ENCODE assay signal across 26 cellular contexts in genomic region chr12:86931714-86932113, GRCh38.
A peak's percentile ranks its signal among the peaks of the same experiment; 100 is the strongest.
DNase-seq lines count a peak whose midpoint lies in the region; ATAC-seq, FAIRE-seq and TF ChIP-seq lines count a peak whose summit lies in the region.
"Had no signal": no experiment of that assay in that cellular context is flagged by ENCODE, and none has a peak within 500 bp of the region (broad histone marks: within the 10 kb centered on the region; RNA-seq: fewer than 3 reads in every experiment).

No MANE protein-coding gene starts in this region.

- no peak overlapping the region for H2AFZ ChIP-seq in keratinocyte (ENCODE audit: control insufficient read depth, low read length)
- H2AFZ ChIP-seq: GM23338 had no signal

- POLR2A ChIA-PET in CD8-positive, alpha-beta T cell (lab: Charles Lee): no interaction called here

- H3K4me3 Mint-ChIP-seq in activated naive CD8-positive, alpha-beta T cell treated with anti-CD3 and anti-CD28 coated beads for 36 hours: no peak overlapping the region
- H3K4me3 Mint-ChIP-seq in CD8-positive, alpha-beta T cell: no peak overlapping the region
- H3K4me3 Mint-ChIP-seq: CD14-positive monocyte; CD4-positive, alpha-beta T cell; GM23338; HFFc6 had no signal

- no peak for FAIRE-seq in keratinocyte (lab: Jason Lieb, UNC)
- FAIRE-seq: GM12891, GM18507, H54 had no signal

- H3K27ac Mint-ChIP-seq in activated naive CD8-positive, alpha-beta T cell treated with anti-CD3 and anti-CD28 coated beads for 36 hours: no peak overlapping the region
- H3K27ac Mint-ChIP-seq in CD8-positive, alpha-beta T cell: no peak overlapping the region
- H3K27ac Mint-ChIP-seq: CD14-positive monocyte; CD4-positive, alpha-beta T cell; GM23338; HFFc6 had no signal

- ATAC-seq in RWPE2 (ENCODE audit: low read depth) (peak; percentile 76), left ventricle myocardium superior (no peak)
- ATAC-seq in CD8-positive, alpha-beta T cell: no peak
- ATAC-seq: A549, GM23338 had no signal

- no peaks in the 10 kb centered on the region for H3K27me3 ChIP-seq in RWPE2 (ENCODE audit: insufficient read depth, poor library complexity, severe bottlenecking)
- no peaks in the 10 kb centered on the region for H3K27me3 ChIP-seq in keratinocyte (ENCODE audit: control insufficient read depth, extremely low read depth, insufficient read depth, low read length)
- H3K27me3 ChIP-seq in CD8-positive, alpha-beta T cell (ENCODE audit: insufficient read depth, low read length): no peaks in the 10 kb centered on the region
- H3K27me3 ChIP-seq: BE2C; BLaER1 treated with 17β-estradiol and CSF1 and Interleukin-3, amounts not matched to agents 10 nM and 100 nM had no signal

- H3K4me2 ChIP-seq in keratinocyte (ENCODE audit: control insufficient read depth, extremely low read depth, insufficient read depth, low read depth, low read length): no peak overlapping the region
- H3K4me2 ChIP-seq: A549; BLaER1 treated with 17β-estradiol and CSF1 and Interleukin-3, amounts not matched to agents 10 nM and 100 nM; GM23338 had no signal

- H3K9me3 ChIP-seq in RWPE2 (ENCODE audit: severe bottlenecking): no peaks in the 10 kb centered on the region
- no peaks in the 10 kb centered on the region for H3K9me3 ChIP-seq in keratinocyte (ENCODE audit: control insufficient read depth, low read depth, low read length)
- no peaks in the 10 kb centered on the region for H3K9me3 ChIP-seq in CD8-positive, alpha-beta T cell (ENCODE audit: low read length)
- H3K9me3 ChIP-seq: A549; BE2C; BLaER1 treated with 17β-estradiol and CSF1 and Interleukin-3, amounts not matched to agents 10 nM and 100 nM; HAP-1 had no signal

- no peak overlapping the region for H3K27ac ChIP-seq in RWPE2 (ENCODE audit: poor library complexity, severe bottlenecking)
- no peak overlapping the region for H3K27ac ChIP-seq in keratinocyte (ENCODE audit: control insufficient read depth, insufficient read depth, low read length)
- no peak overlapping the region for H3K27ac ChIP-seq in CD8-positive, alpha-beta T cell (ENCODE audit: low read depth, low read length)
- H3K27ac ChIP-seq: A549; BLaER1 treated with 17β-estradiol and CSF1 and Interleukin-3, amounts not matched to agents 10 nM and 100 nM had no signal

- H3K27me3 Mint-ChIP-seq in activated naive CD8-positive, alpha-beta T cell treated with anti-CD3 and anti-CD28 coated beads for 36 hours: no peaks in the 10 kb centered on the region
- H3K27me3 Mint-ChIP-seq in CD8-positive, alpha-beta T cell (ENCODE audit: low read depth): no peaks in the 10 kb centered on the region
- H3K27me3 Mint-ChIP-seq: CD4-positive, alpha-beta T cell had no signal

- TF ChIP-seq CTCF in RWPE2 (IDR thresholded peaks at IDR 0.05; ENCODE audit: poor library complexity, severe bottlenecking) (no peak), epithelial cell of esophagus (IDR thresholded peaks at IDR 0.05; ENCODE audit: insufficient read depth, low read depth, low read length, missing control alignments) (no peak), keratinocyte (optimal IDR thresholded peaks at IDR 0.05 in 1 of 3, IDR thresholded peaks at IDR 0.05 in 1 of 3, conservative IDR thresholded peaks at IDR 0.05 in 1 of 3; ENCODE audit: extremely low read depth in 1 of 3, insufficient read depth in 2 of 3, low read length in 3 of 3) (no peak)
- no peak for TF ChIP-seq CTCF in CD8-positive, alpha-beta T cell (IDR thresholded peaks at IDR 0.05)

- H3K9ac ChIP-seq in keratinocyte (ENCODE audit: control insufficient read depth, extremely low read depth, insufficient read depth, low read length): no peak overlapping the region
- H3K9ac ChIP-seq: BLaER1 treated with 17β-estradiol and CSF1 and Interleukin-3, amounts not matched to agents 10 nM and 100 nM had no signal

- no peaks in the 10 kb centered on the region for H3K9me1 ChIP-seq in keratinocyte (ENCODE audit: control insufficient read depth, extremely low read depth, insufficient read depth, low read length)

- H3K36me3 ChIP-seq in RWPE2 (ENCODE audit: low read depth) (no peaks in the 10 kb centered on the region), keratinocyte (ENCODE audit: control insufficient read depth in 2 of 2, extremely low read depth in 1 of 2, insufficient read depth in 2 of 2, low read length in 2 of 2) (no peaks in the 10 kb centered on the region)
- H3K36me3 ChIP-seq in CD8-positive, alpha-beta T cell (ENCODE audit: insufficient read depth, low read length): no peaks in the 10 kb centered on the region
- H3K36me3 ChIP-seq: BE2C; BLaER1 treated with 17β-estradiol and CSF1 and Interleukin-3, amounts not matched to agents 10 nM and 100 nM; HAP-1 had no signal

- dilution Hi-C loops in keratinocyte (cut with MboI; ENCODE audit: extremely low pct_ligation_motif_present, low sequenced_read_pairs): no loop called here

- H3K36me3 Mint-ChIP-seq in activated naive CD8-positive, alpha-beta T cell treated with anti-CD3 and anti-CD28 coated beads for 36 hours: no peaks in the 10 kb centered on the region
- H3K36me3 Mint-ChIP-seq in CD8-positive, alpha-beta T cell: no peaks in the 10 kb centered on the region
- H3K36me3 Mint-ChIP-seq: CD14-positive monocyte had no signal

- intact Hi-C loops in left ventricle myocardium superior (cut with micrococcal nuclease): no loop called here
- intact Hi-C loops in CD8-positive, alpha-beta T cell (cut with DNase I, micrococcal nuclease): no loop called here

- no peak overlapping the region for H3K4me3 ChIP-seq in RWPE2 (ENCODE audit: severe bottlenecking)
- H3K4me3 ChIP-seq in epithelial cell of esophagus (ENCODE audit: low read length): no peak overlapping the region
- H3K4me3 ChIP-seq in keratinocyte (ENCODE audit: control insufficient read depth in 2 of 3, extremely low read depth in 1 of 3, insufficient read depth in 2 of 3, low read depth in 1 of 3, low read length in 3 of 3): no peak overlapping the region
- H3K4me3 ChIP-seq in CD8-positive, alpha-beta T cell (ENCODE audit: low read depth, low read length): no peak overlapping the region
- H3K4me3 ChIP-seq: A549; BLaER1 treated with 17β-estradiol and CSF1 and Interleukin-3, amounts not matched to agents 10 nM and 100 nM; GM23338; HAP-1 had no signal

- CTCF ChIA-PET in CD8-positive, alpha-beta T cell (lab: Charles Lee): no interaction called here

- peaks cover 1% of the 10 kb centered on the region for H3K9me3 Mint-ChIP-seq in activated naive CD8-positive, alpha-beta T cell treated with anti-CD3 and anti-CD28 coated beads for 36 hours
- no peaks in the 10 kb centered on the region for H3K9me3 Mint-ChIP-seq in CD8-positive, alpha-beta T cell
- H3K9me3 Mint-ChIP-seq: CD4-positive, alpha-beta T cell; GM23338 had no signal

- no peaks in the 10 kb centered on the region for H3K4me1 Mint-ChIP-seq in activated naive CD8-positive, alpha-beta T cell treated with anti-CD3 and anti-CD28 coated beads for 36 hours
- H3K4me1 Mint-ChIP-seq in CD8-positive, alpha-beta T cell (ENCODE audit: low read depth): no peaks in the 10 kb centered on the region
- H3K4me1 Mint-ChIP-seq: CD14-positive monocyte, GM23338 had no signal

- H3K4me1 ChIP-seq in RWPE2 (ENCODE audit: insufficient read depth, poor library complexity, severe bottlenecking): peaks cover 11% of the 10 kb centered on the region
- H3K4me1 ChIP-seq in keratinocyte (ENCODE audit: control insufficient read depth, extremely low read depth, insufficient read depth, low read length): no peaks in the 10 kb centered on the region
- no peaks in the 10 kb centered on the region for H3K4me1 ChIP-seq in CD8-positive, alpha-beta T cell (ENCODE audit: insufficient read depth, low read length)
- H3K4me1 ChIP-seq: A549; BE2C; BLaER1 treated with 17β-estradiol and CSF1 and Interleukin-3, amounts not matched to agents 10 nM and 100 nM; HAP-1 had no signal

- H4K20me1 ChIP-seq in keratinocyte (ENCODE audit: control insufficient read depth, extremely low read depth, insufficient read depth, low read length): no peaks in the 10 kb centered on the region
- H4K20me1 ChIP-seq: BLaER1 treated with 17β-estradiol and CSF1 and Interleukin-3, amounts not matched to agents 10 nM and 100 nM had no signal

- DNase-seq in HPDE6-E6E7 (ENCODE audit: extremely low spot score): peak; percentile 1
- no peak for DNase-seq in RWPE2 (ENCODE audit: low spot score)
- peak; percentile 79 for DNase-seq in epithelial cell of esophagus (ENCODE audit: low read depth)
- DNase-seq in keratinocyte (ENCODE audit: low read depth, low spot score): peak; percentile 2
- no peak for DNase-seq in left ventricle myocardium superior
- no peak for DNase-seq in activated naive CD8-positive, alpha-beta T cell treated with anti-CD3 and anti-CD28 coated beads for 36 hours
- no peak for DNase-seq in CD8-positive, alpha-beta T cell
- DNase-seq: 8988T; ACHN; AML-193; BE2C; Calu3; CD4-positive, alpha-beta T cell; COR-L47; DMS53; DMS79 treated with DMSO at 0.1 percent for 48 hours; GF-D8; HFFc6 had no signal

- no peaks in the 10 kb centered on the region for H3K79me2 ChIP-seq in keratinocyte (ENCODE audit: control insufficient read depth, insufficient read depth, low read length)

Comparison
In these comparisons a context has a peak if more than half of its experiments do, and no peak if none do; other contexts are left out.
1. DNase-seq: peak in HPDE6-E6E7 (single experiment), epithelial cell of esophagus (single experiment) and keratinocyte (single experiment); none in RWPE2 (single experiment), left ventricle myocardium superior (single experiment), activated naive CD8-positive, alpha-beta T cell treated with anti-CD3 and anti-CD28 coated beads for 36 hours (single experiment) and CD8-positive, alpha-beta T cell (0 of 7).